ENCODE assay signal across 8 cellular contexts in the genomic region with DNA sequence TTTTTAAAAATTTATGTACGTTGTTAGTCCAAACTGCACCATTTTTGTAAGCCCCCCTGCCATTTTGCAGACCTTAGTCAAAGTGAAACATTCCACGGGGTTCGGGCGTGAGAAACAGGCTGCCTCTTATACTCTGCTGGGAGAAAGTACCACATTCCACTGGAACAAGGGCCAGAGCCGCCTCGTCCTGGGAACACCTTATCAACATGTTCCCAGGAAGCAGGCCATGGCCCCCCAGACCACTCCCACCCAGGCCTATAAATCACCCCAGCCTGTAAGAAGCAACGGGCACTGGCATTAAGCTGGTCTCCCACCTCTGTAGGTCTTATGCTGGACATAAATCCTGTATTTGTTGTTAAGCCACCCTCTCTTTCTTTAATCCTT. TPM values are rescaled to one million over a fixed set of nuclear protein-coding genes. Genes with fewer than 3 reads are reported as not detected.
A peak's percentile ranks its signal among the peaks of the same experiment; 100 is the strongest.
DNase-seq lines count a peak whose midpoint lies in the region; ATAC-seq and TF ChIP-seq lines count a peak whose summit lies in the region.

No MANE protein-coding gene starts in this region.

- H3K27ac ChIP-seq in BLaER1 treated with 17β-estradiol and CSF1 and Interleukin-3, amounts not matched to agents 10 nM and 100 nM = peak overlapping the region; percentile 89 to 97 (median 95); a peak in 20 of 22 replicates
- H3K27ac ChIP-seq in mammary epithelial cell (ENCODE audit: insufficient read depth, low read depth, low read length) (peak overlapping the region; percentile 98), vagina (peak overlapping the region; percentile 82)

- peak overlapping the region; percentile 100 for H3K27ac Mint-ChIP-seq in mesothelial cell of epicardium

- H3K4me2 ChIP-seq in BLaER1 treated with 17β-estradiol and CSF1 and Interleukin-3, amounts not matched to agents 10 nM and 100 nM = peak overlapping the region; percentile 38 to 70 (median 58)
- peak overlapping the region; percentile 77 for H3K4me2 ChIP-seq in mammary epithelial cell (ENCODE audit: insufficient read depth, low read depth, low read length)

- intact Hi-C loops in mammary epithelial cell (cut with micrococcal nuclease) (loop anchor here (10.0 kb wide), 1 partner anchor 1203 kb away; a partner anchor contains a TSS), vagina (cut with DNase I) (no loop called here)

- H3K4me1 ChIP-seq in BLaER1 treated with 17β-estradiol and CSF1 and Interleukin-3, amounts not matched to agents 10 nM and 100 nM = peaks cover 10 to 41% (median 13%) of the 10 kb centered on the region in 10 experiments; a peak in 17 of 20 replicates
- H3K4me1 ChIP-seq in mammary epithelial cell (ENCODE audit: insufficient read depth, low read length) (peaks cover 7% of the 10 kb centered on the region), vagina (peaks cover 17% of the 10 kb centered on the region)

- H3K4me1 Mint-ChIP-seq in mesothelial cell of epicardium = peaks cover 22% of the 10 kb centered on the region

- in situ Hi-C loops in mammary epithelial cell (cut with MboI; ENCODE audit: low sequenced_read_pairs in 2 of 2) = no loop called here

- CTCF ChIA-PET in mammary epithelial cell (lab: Charles Lee; ENCODE audit: low non-redundant PET) = interaction anchor here (0.6 kb wide), 1 partner anchor 47 kb away, joined by 3 read pairs; no protein-coding TSS in a partner anchor

- BruUV-seq in mammary epithelial cell (replicated peaks; lab: Mats Ljungman, UMichigan) = TSS peak; percentile 94

- dilution Hi-C loops in mammary epithelial cell (cut with HindIII; ENCODE audit: low sequenced_read_pairs) = no loop called here

- no peaks in the 10 kb centered on the region for H3K9me3 Mint-ChIP-seq in mesothelial cell of epicardium

- peak overlapping the region in 1 of 11 experiments; percentile 98; a peak in 1 of 22 replicates for H3K9ac ChIP-seq in BLaER1 treated with 17β-estradiol and CSF1 and Interleukin-3, amounts not matched to agents 10 nM and 100 nM
- no peak overlapping the region for H3K9ac ChIP-seq in mammary epithelial cell (ENCODE audit: insufficient read depth, low read length)

- peaks cover 0 to 4% (median 0%) of the 10 kb centered on the region in 11 experiments; a peak in 4 of 22 replicates for H3K9me3 ChIP-seq in BLaER1 treated with 17β-estradiol and CSF1 and Interleukin-3, amounts not matched to agents 10 nM and 100 nM (replicated peaks in 1 of 11)
- H3K9me3 ChIP-seq in mammary epithelial cell (replicated peaks; ENCODE audit: insufficient read depth, low read length) (no peaks in the 10 kb centered on the region), vagina (no peaks in the 10 kb centered on the region)

- peak; percentile 36 for DNase-seq in NCI-H2227 treated with DMSO at 0.1 percent for 48 hours (lab: John Stamatoyannopoulos, UW)
- no peak for DNase-seq in mammary epithelial cell
- DNase-seq in mesothelial cell of epicardium (ENCODE audit: low spot score in 2 of 2, unreplicated experiment in 2 of 2) = no peak
- no peak for DNase-seq in vagina (ENCODE audit: extremely low spot score in 2 of 2)
- no peak for DNase-seq in NCI-H1417 (lab: John Stamatoyannopoulos, UW)
- DNase-seq in cerebellar nuclear complex (lab: John Stamatoyannopoulos, UW) = no peak

- peak overlapping the region; percentile 67 to 93 (median 86); a peak in 19 of 20 replicates for H3K4me3 ChIP-seq in BLaER1 treated with 17β-estradiol and CSF1 and Interleukin-3, amounts not matched to agents 10 nM and 100 nM
- H3K4me3 ChIP-seq in mammary epithelial cell (replicated peaks in 1 of 3; ENCODE audit: insufficient read depth in 1 of 3, low read depth in 2 of 3, low read length in 3 of 3) (peak overlapping the region; percentile 83 to 99 (median 92)), vagina (peak overlapping the region; percentile 73 to 97)

- no peak for TF ChIP-seq CTCF in mammary epithelial cell (conservative IDR thresholded peaks at IDR 0.05 in 1 of 2, IDR thresholded peaks at IDR 0.05 in 1 of 2; ENCODE audit: extremely low read depth in 1 of 2, insufficient read depth in 1 of 2, low read depth in 1 of 2, low read length in 2 of 2)
- TF ChIP-seq CTCF in mesothelial cell of epicardium (IDR thresholded peaks at IDR 0.05; ENCODE audit: unreplicated experiment) = no peak
- no peak for TF ChIP-seq CTCF in vagina (IDR thresholded peaks at IDR 0.05)

- H3K36me3 ChIP-seq in BLaER1 treated with 17β-estradiol and CSF1 and Interleukin-3, amounts not matched to agents 10 nM and 100 nM = peaks cover 19 to 26% (median 22%) of the 10 kb centered on the region in 11 experiments
- H3K36me3 ChIP-seq in mammary epithelial cell (ENCODE audit: insufficient read depth, low read length) (peaks cover 8% of the 10 kb centered on the region), vagina (peaks cover 0 to 13% of the 10 kb centered on the region in 2 donors)

- no peaks in the 10 kb centered on the region for H3K27me3 ChIP-seq in BLaER1 treated with 17β-estradiol and CSF1 and Interleukin-3, amounts not matched to agents 10 nM and 100 nM
- H3K27me3 ChIP-seq in mammary epithelial cell (ENCODE audit: insufficient read depth, low read length) (no peaks in the 10 kb centered on the region), vagina (no peaks in the 10 kb centered on the region)

- peaks cover 39% of the 10 kb centered on the region for H3K79me2 ChIP-seq in mammary epithelial cell (ENCODE audit: insufficient read depth, low read length)

- no peak for TF ChIP-seq POLR2A in vagina (IDR thresholded peaks at IDR 0.05)

- 82% methylated on average over 7 of the region's 7 CpGs for WGBS in mammary epithelial cell (ENCODE audit: low coverage, missing lambda C conversion rate)

- peak overlapping the region; percentile 97 for H3K4me3 Mint-ChIP-seq in mesothelial cell of epicardium

- H2AFZ ChIP-seq in mammary epithelial cell (ENCODE audit: low read depth, low read length) = peak overlapping the region; percentile 74

- H3K27me3 Mint-ChIP-seq in mesothelial cell of epicardium (ENCODE audit: low read depth) = peaks cover 35% of the 10 kb centered on the region

- ATAC-seq in HG02642 (IDR thresholded peaks at IDR 0.05; ENCODE audit: poor library complexity, unreplicated experiment) = no peak

- H4K20me1 ChIP-seq in BLaER1 treated with 17β-estradiol and CSF1 and Interleukin-3, amounts not matched to agents 10 nM and 100 nM = peaks cover 17 to 36% (median 31%) of the 10 kb centered on the region in 11 experiments; a peak in 19 of 22 replicates
- H4K20me1 ChIP-seq in mammary epithelial cell (ENCODE audit: insufficient read depth, low read length) = peaks cover 2% of the 10 kb centered on the region

- H3K36me3 Mint-ChIP-seq in mesothelial cell of epicardium = no peaks in the 10 kb centered on the region

RNA-seq across cellular contexts. Expression of a gene that starts 0.9 kb away (rescaled TPM):
- total RNA-seq in mammary epithelial cell = 10 to 100 TPM; 40.7 to 80.8 TPM
- 36.3 TPM for polyA plus RNA-seq in mammary epithelial cell
- 28.1 TPM for polyA minus RNA-seq in mammary epithelial cell
- total RNA-seq in mesothelial cell of epicardium = 146 to 159 TPM (median 148 TPM) in 3 replicates
- total RNA-seq in vagina = 59.7 TPM

RNA-seq across cellular contexts. Expression of a gene that starts 34.1 kb away (rescaled TPM):
- total RNA-seq in mammary epithelial cell = not detected
- polyA plus RNA-seq in mammary epithelial cell = not detected
- not detected for polyA minus RNA-seq in mammary epithelial cell
- total RNA-seq in mesothelial cell of epicardium = 0.29 to 0.59 TPM (median 0.54 TPM) in 3 replicates
- 17.7 TPM for total RNA-seq in vagina

Comparison
In these comparisons a context has a peak if more than half of its experiments do, and no peak if none do; other contexts are left out.
1. RNA of a gene that starts 34.1 kb away (total RNA-seq): 17.7 TPM in vagina (single experiment); 0.29 to 0.59 TPM in mesothelial cell of epicardium and not detected in mammary epithelial cell; every median in the first group is over 10 times any median in the second.
2. Peak in every context shown above with its lines, with median percentiles within 50 percentile points of each other: H3K27ac ChIP-seq and H3K4me3 ChIP-seq.